Comparison of ENCODE assay signal across 11 cellular contexts in genomic region chr14:91403069-91403600, GRCh38. TPM values are rescaled to one million over a fixed set of nuclear protein-coding genes. Genes with fewer than 3 reads are reported as not detected.
DNase-seq lines count a peak whose midpoint lies in the region; ATAC-seq lines count a peak whose summit lies in the region.
"Had no signal": no experiment of that assay in that cellular context is flagged by ENCODE, and none has a peak within 500 bp of the region (broad histone marks: within the 10 kb centered on the region; RNA-seq: fewer than 3 reads in every experiment).

No MANE protein-coding gene starts in this region.

- peak overlapping the region; percentile 56 for H3K4me3 Mint-ChIP-seq in activated naive CD4-positive, alpha-beta T cell treated with anti-CD3 and anti-CD28 coated beads for 36 hours
- peak overlapping the region; percentile 66 for H3K4me3 Mint-ChIP-seq in activated CD4-positive, alpha-beta memory T cell treated with anti-CD3 and anti-CD28 coated beads for 36 hours
- peak overlapping the region; percentile 77 to 93 (median 91) for H3K4me3 Mint-ChIP-seq in immature natural killer cell
- H3K4me3 Mint-ChIP-seq in stimulated activated naive B cell treated with anti-CD40 and anti-IgM and Interleukin-4, amounts not matched to agents 10 μg/mL and 1 μg/mL and 100 μg/mL, for 72 hours: no peak overlapping the region

- peaks cover 91% of the 10 kb centered on the region for H3K4me1 Mint-ChIP-seq in activated naive CD4-positive, alpha-beta T cell treated with anti-CD3 and anti-CD28 coated beads for 36 hours (ENCODE audit: low read depth)
- peaks cover 87% of the 10 kb centered on the region for H3K4me1 Mint-ChIP-seq in activated CD4-positive, alpha-beta memory T cell treated with anti-CD3 and anti-CD28 coated beads for 36 hours (ENCODE audit: low read depth)
- H3K4me1 Mint-ChIP-seq in immature natural killer cell: peaks cover 97 to 99% of the 10 kb centered on the region in 2 donors
- H3K4me1 Mint-ChIP-seq in stimulated activated naive B cell treated with anti-CD40 and anti-IgM and Interleukin-4, amounts not matched to agents 10 μg/mL and 1 μg/mL and 100 μg/mL, for 72 hours: peaks cover 53 to 92% of the 10 kb centered on the region in 2 donors

- peaks cover 28% of the 10 kb centered on the region for H3K36me3 Mint-ChIP-seq in activated naive CD4-positive, alpha-beta T cell treated with anti-CD3 and anti-CD28 coated beads for 36 hours (ENCODE audit: low read depth)
- peaks cover 26% of the 10 kb centered on the region for H3K36me3 Mint-ChIP-seq in activated CD4-positive, alpha-beta memory T cell treated with anti-CD3 and anti-CD28 coated beads for 36 hours
- H3K36me3 Mint-ChIP-seq in immature natural killer cell: peaks cover 7 to 27% (median 20%) of the 10 kb centered on the region in 3 donors
- H3K36me3 Mint-ChIP-seq in stimulated activated naive B cell treated with anti-CD40 and anti-IgM and Interleukin-4, amounts not matched to agents 10 μg/mL and 1 μg/mL and 100 μg/mL, for 72 hours: peaks cover 31 to 54% of the 10 kb centered on the region in 2 donors

- H3K27me3 Mint-ChIP-seq in activated naive CD4-positive, alpha-beta T cell treated with anti-CD3 and anti-CD28 coated beads for 36 hours (ENCODE audit: low read depth): no peaks in the 10 kb centered on the region
- H3K27me3 Mint-ChIP-seq in activated CD4-positive, alpha-beta memory T cell treated with anti-CD3 and anti-CD28 coated beads for 36 hours: no peaks in the 10 kb centered on the region
- H3K27me3 Mint-ChIP-seq in immature natural killer cell (ENCODE audit: low read depth in 3 of 3): peaks cover 0 to 41% (median 12%) of the 10 kb centered on the region in 3 donors
- H3K27me3 Mint-ChIP-seq in stimulated activated naive B cell treated with anti-CD40 and anti-IgM and Interleukin-4, amounts not matched to agents 10 μg/mL and 1 μg/mL and 100 μg/mL, for 72 hours: no peaks in the 10 kb centered on the region

- DNase-seq in activated naive CD4-positive, alpha-beta T cell treated with anti-CD3 and anti-CD28 coated beads for 36 hours: no peak
- no peak for DNase-seq in activated naive CD4-positive, alpha-beta T cell (lab: John Stamatoyannopoulos, UW)
- no peak for DNase-seq in activated CD4-positive, alpha-beta memory T cell treated with anti-CD3 and anti-CD28 coated beads for 36 hours
- DNase-seq in immature natural killer cell (no peak), Kasumi-1 (lab: John Stamatoyannopoulos, UW) (no peak), NCI-H187 (lab: John Stamatoyannopoulos, UW) (no peak)
- DNase-seq in stimulated activated naive B cell treated with anti-CD40 and anti-IgM and Interleukin-4, amounts not matched to agents 10 μg/mL and 1 μg/mL and 100 μg/mL, for 72 hours: no peak
- DNase-seq: GM23248, Karpas-422 had no signal

- POLR2A ChIA-PET in activated CD4-positive, alpha-beta memory T cell treated with anti-CD3 and anti-CD28 coated beads for 36 hours (lab: Charles Lee): no interaction called here

- H3K9me3 Mint-ChIP-seq in activated naive CD4-positive, alpha-beta T cell treated with anti-CD3 and anti-CD28 coated beads for 36 hours: no peaks in the 10 kb centered on the region
- no peaks in the 10 kb centered on the region for H3K9me3 Mint-ChIP-seq in activated CD4-positive, alpha-beta memory T cell treated with anti-CD3 and anti-CD28 coated beads for 36 hours
- no peaks in the 10 kb centered on the region for H3K9me3 Mint-ChIP-seq in immature natural killer cell
- no peaks in the 10 kb centered on the region for H3K9me3 Mint-ChIP-seq in stimulated activated naive B cell treated with anti-CD40 and anti-IgM and Interleukin-4, amounts not matched to agents 10 μg/mL and 1 μg/mL and 100 μg/mL, for 72 hours

- intact Hi-C loops in activated naive CD4-positive, alpha-beta T cell treated with anti-CD3 and anti-CD28 coated beads for 36 hours (cut with micrococcal nuclease): no loop called here
- intact Hi-C loops in activated CD4-positive, alpha-beta memory T cell treated with anti-CD3 and anti-CD28 coated beads for 36 hours (cut with micrococcal nuclease): no loop called here

- peak overlapping the region; percentile 86 for H3K27ac Mint-ChIP-seq in activated naive CD4-positive, alpha-beta T cell treated with anti-CD3 and anti-CD28 coated beads for 36 hours
- H3K27ac Mint-ChIP-seq in activated CD4-positive, alpha-beta memory T cell treated with anti-CD3 and anti-CD28 coated beads for 36 hours: peak overlapping the region; percentile 89
- H3K27ac Mint-ChIP-seq in immature natural killer cell: peak overlapping the region; percentile 96 to 99 (median 98)
- peak overlapping the region; percentile 84 for H3K27ac Mint-ChIP-seq in stimulated activated naive B cell treated with anti-CD40 and anti-IgM and Interleukin-4, amounts not matched to agents 10 μg/mL and 1 μg/mL and 100 μg/mL, for 72 hours

- no peak for ATAC-seq in stimulated activated naive B cell treated with anti-CD40 and anti-IgM and Interleukin-4, amounts not matched to agents 10 μg/mL and 1 μg/mL and 100 μg/mL, for 72 hours (replicated peaks)
- ATAC-seq in GM18502 (IDR thresholded peaks at IDR 0.05; ENCODE audit: poor library complexity, unreplicated experiment): no peak
- ATAC-seq: Panc1 had no signal

- CTCF ChIA-PET in activated naive CD4-positive, alpha-beta T cell treated with anti-CD3 and anti-CD28 coated beads for 36 hours (lab: Charles Lee): interaction anchor here (1.4 to 7.2 kb wide), 2 partner anchors 11 to 18 kb away, joined by 3 to 94 read pairs; partner anchors contain the start of gene CCDC88C
- CTCF ChIA-PET in activated CD4-positive, alpha-beta memory T cell treated with anti-CD3 and anti-CD28 coated beads for 36 hours (lab: Charles Lee): interaction anchor here (0.7 to 2.1 kb wide), 6 partner anchors 12 to 80 kb away, joined by 3 to 9 read pairs (median 3); no protein-coding TSS in a partner anchor

RNA-seq across cellular contexts. Expression of gene CCDC88C, which starts 14.5 kb away (rescaled TPM):
- 10 to 100 TPM; 76.0 to 83.3 TPM for total RNA-seq in activated naive CD4-positive, alpha-beta T cell treated with anti-CD3 and anti-CD28 coated beads for 36 hours
- total RNA-seq in activated CD4-positive, alpha-beta memory T cell treated with anti-CD3 and anti-CD28 coated beads for 36 hours: 10 to 100 TPM; 73.0 to 74.7 TPM
- 10 to 100 TPM; 19.5 to 58.2 (median 21.2) TPM for polyA plus RNA-seq in immature natural killer cell
- total RNA-seq: GM23248 had no signal
- polyA plus RNA-seq: GM23248 had no signal

Comparison
In these comparisons a context has a peak if more than half of its experiments do, and no peak if none do; other contexts are left out.
1. H3K4me3 Mint-ChIP-seq: peak in activated naive CD4-positive, alpha-beta T cell treated with anti-CD3 and anti-CD28 coated beads for 36 hours (single experiment), activated CD4-positive, alpha-beta memory T cell treated with anti-CD3 and anti-CD28 coated beads for 36 hours (single experiment) and immature natural killer cell (5 of 5); none in stimulated activated naive B cell treated with anti-CD40 and anti-IgM and Interleukin-4, amounts not matched to agents 10 μg/mL and 1 μg/mL and 100 μg/mL, for 72 hours (0 of 2).
2. Peak in every context shown above with its lines, with median percentiles within 50 percentile points of each other: H3K27ac Mint-ChIP-seq.